16 cellular contexts compared by ENCODE assay signal in genomic region chr9:101567725-101567993, GRCh38. TPM values are rescaled to one million over a fixed set of nuclear protein-coding genes. Genes with fewer than 3 reads are reported as not detected.
DNase-seq lines count a peak whose midpoint lies in the region; ATAC-seq and TF ChIP-seq lines count a peak whose summit lies in the region.
"Had no signal": no experiment of that assay in that cellular context is flagged by ENCODE, and none has a peak within 500 bp of the region (broad histone marks: within the 10 kb centered on the region; RNA-seq: fewer than 3 reads in every experiment).

No MANE protein-coding gene starts in this region.

- TF ChIP-seq POLR2A in prostate gland (IDR thresholded peaks at IDR 0.05), result no peak

- peaks cover 57% of the 10 kb centered on the region for H3K4me1 Mint-ChIP-seq in activated T-cell treated with anti-CD3 and anti-CD28 coated beads, Interleukin-2, amount 50 U/mL, for 72 hours (ENCODE audit: low read depth)
- peaks cover 34 to 58% (median 48%) of the 10 kb centered on the region in 4 donors for H3K4me1 Mint-ChIP-seq in CD4-positive, alpha-beta memory T cell
- peaks cover 30% of the 10 kb centered on the region for H3K4me1 Mint-ChIP-seq in activated T-helper 17 cell treated with anti-CD3 and anti-CD28 coated beads, Interleukin-2, amount 50 U/mL, for 72 hours

- H3K4me3 ChIP-seq in CD4-positive, alpha-beta memory T cell (ENCODE audit: low read length in 2 of 2), result no peak overlapping the region
- no peak overlapping the region for H3K4me3 ChIP-seq in prostate gland
- H3K4me3 ChIP-seq: BLaER1 treated with 17β-estradiol and CSF1 and Interleukin-3, amounts not matched to agents 10 nM and 100 nM; HAP-1 had no signal

- TF ChIP-seq CTCF in prostate gland (IDR thresholded peaks at IDR 0.05), result no peak

- H3K36me3 Mint-ChIP-seq in activated T-cell treated with anti-CD3 and anti-CD28 coated beads, Interleukin-2, amount 50 U/mL, for 72 hours (ENCODE audit: insufficient read depth in 2 of 2), result peaks cover 3 to 10% of the 10 kb centered on the region in 2 donors
- H3K36me3 Mint-ChIP-seq in CD4-positive, alpha-beta memory T cell, result peaks cover 39 to 53% of the 10 kb centered on the region in 2 donors
- H3K36me3 Mint-ChIP-seq in activated T-helper 17 cell treated with anti-CD3 and anti-CD28 coated beads, Interleukin-2, amount 50 U/mL, for 72 hours (ENCODE audit: low read depth), result peaks cover 75% of the 10 kb centered on the region

- POLR2A ChIA-PET in CD4-positive, alpha-beta memory T cell (lab: Charles Lee; ENCODE audit: partially characterized antibody), result interaction anchor here (1.4 kb wide), 1 partner anchor 34 kb away, joined by 6 read pairs; the partner anchor contains the start of gene RNF20

- no peaks in the 10 kb centered on the region for H3K9me3 ChIP-seq in CD4-positive, alpha-beta memory T cell (ENCODE audit: control insufficient read depth in 1 of 2, low read length in 2 of 2)
- H3K9me3 ChIP-seq in prostate gland, result no peaks in the 10 kb centered on the region
- H3K9me3 ChIP-seq: BLaER1 treated with 17β-estradiol and CSF1 and Interleukin-3, amounts not matched to agents 10 nM and 100 nM; Caco-2; HAP-1 had no signal

- no peak for ATAC-seq in activated T-cell treated with anti-CD3 and anti-CD28 coated beads, Interleukin-2, amount 50 U/mL, for 72 hours (replicated peaks in 1 of 2)
- ATAC-seq in activated T-helper 17 cell treated with anti-CD3 and anti-CD28 coated beads, Interleukin-2, amount 50 U/mL, for 72 hours (replicated peaks), result no peak
- ATAC-seq in HG03565 (IDR thresholded peaks at IDR 0.05; ENCODE audit: unreplicated experiment), result no peak

- no peak overlapping the region for H3K27ac ChIP-seq in CD4-positive, alpha-beta memory T cell (ENCODE audit: low read depth, low read length)
- H3K27ac ChIP-seq in prostate gland, result peak overlapping the region in 1 of 2 donors; percentile 59
- H3K27ac ChIP-seq: BLaER1 treated with 17β-estradiol and CSF1 and Interleukin-3, amounts not matched to agents 10 nM and 100 nM had no signal

- H3K4me1 ChIP-seq in CD4-positive, alpha-beta memory T cell (ENCODE audit: insufficient read depth, low read length), result peaks cover 52% of the 10 kb centered on the region
- H3K4me1 ChIP-seq in prostate gland (replicated peaks), result no peaks in the 10 kb centered on the region

- no peaks in the 10 kb centered on the region for H3K27me3 ChIP-seq in CD4-positive, alpha-beta memory T cell (ENCODE audit: insufficient read depth, low read length)
- H3K27me3 ChIP-seq in prostate gland (replicated peaks; ENCODE audit: insufficient read depth), result no peaks in the 10 kb centered on the region
- H3K27me3 ChIP-seq: BLaER1 treated with 17β-estradiol and CSF1 and Interleukin-3, amounts not matched to agents 10 nM and 100 nM had no signal

- peak overlapping the region; percentile 61 for H3K27ac Mint-ChIP-seq in activated T-cell treated with anti-CD3 and anti-CD28 coated beads, Interleukin-2, amount 50 U/mL, for 72 hours
- H3K27ac Mint-ChIP-seq in CD4-positive, alpha-beta memory T cell, result peak overlapping the region in 6 of 7 donors; percentile 6 to 93 (median 21)
- peak overlapping the region; percentile 31 for H3K27ac Mint-ChIP-seq in activated T-helper 17 cell treated with anti-CD3 and anti-CD28 coated beads, Interleukin-2, amount 50 U/mL, for 72 hours

- CTCF ChIA-PET in CD4-positive, alpha-beta memory T cell (lab: Charles Lee; ENCODE audit: partially characterized antibody), result interaction anchor here (1.0 to 1.5 kb wide), 5 partner anchors 8 to 109 kb away, joined by 3 to 5 read pairs (median 3); no protein-coding TSS in a partner anchor

- H3K9me3 Mint-ChIP-seq in activated T-cell treated with anti-CD3 and anti-CD28 coated beads, Interleukin-2, amount 50 U/mL, for 72 hours, result no peaks in the 10 kb centered on the region
- H3K9me3 Mint-ChIP-seq in CD4-positive, alpha-beta memory T cell, result no peaks in the 10 kb centered on the region
- no peaks in the 10 kb centered on the region for H3K9me3 Mint-ChIP-seq in activated T-helper 17 cell treated with anti-CD3 and anti-CD28 coated beads, Interleukin-2, amount 50 U/mL, for 72 hours
- H3K9me3 Mint-ChIP-seq: CD8-positive, alpha-beta memory T cell had no signal

- no peak for DNase-seq in activated T-cell treated with anti-CD3 and anti-CD28 coated beads, Interleukin-2, amount 50 U/mL, for 72 hours
- DNase-seq in activated T-cell treated with anti-CD3 and anti-CD28 coated beads for 4 hours (no peak), prostate gland (ENCODE audit: low spot score) (peak; percentile 9), NCI-H1417 treated with DMSO at 0.1 percent for 48 hours (lab: John Stamatoyannopoulos, UW) (no peak), GM03348 (ENCODE audit: low spot score) (no peak)
- DNase-seq in CD4-positive, alpha-beta memory T cell, result no peak
- DNase-seq: GDM1 had no signal

- intact Hi-C loops in CD4-positive, alpha-beta memory T cell (cut with micrococcal nuclease), result no loop called here
- intact Hi-C loops in prostate gland (cut with DNase I), result no loop called here

- no peak overlapping the region for H3K4me3 Mint-ChIP-seq in activated T-cell treated with anti-CD3 and anti-CD28 coated beads, Interleukin-2, amount 50 U/mL, for 72 hours
- H3K4me3 Mint-ChIP-seq in CD4-positive, alpha-beta memory T cell, result no peak overlapping the region
- no peak overlapping the region for H3K4me3 Mint-ChIP-seq in activated T-helper 17 cell treated with anti-CD3 and anti-CD28 coated beads, Interleukin-2, amount 50 U/mL, for 72 hours
- H3K4me3 Mint-ChIP-seq: CD8-positive, alpha-beta memory T cell had no signal

- no peaks in the 10 kb centered on the region for H3K27me3 Mint-ChIP-seq in activated T-cell treated with anti-CD3 and anti-CD28 coated beads, Interleukin-2, amount 50 U/mL, for 72 hours (ENCODE audit: low read depth)
- no peaks in the 10 kb centered on the region for H3K27me3 Mint-ChIP-seq in CD4-positive, alpha-beta memory T cell
- no peaks in the 10 kb centered on the region for H3K27me3 Mint-ChIP-seq in activated T-helper 17 cell treated with anti-CD3 and anti-CD28 coated beads, Interleukin-2, amount 50 U/mL, for 72 hours
- H3K27me3 Mint-ChIP-seq: CD8-positive, alpha-beta memory T cell had no signal

- peaks cover 15% of the 10 kb centered on the region for H3K36me3 ChIP-seq in CD4-positive, alpha-beta memory T cell (ENCODE audit: insufficient read depth, low read length)
- H3K36me3 ChIP-seq in prostate gland, result peaks cover 0 to 1% of the 10 kb centered on the region in 2 donors

- WGBS in prostate gland, result 39% methylated on average over 1 of the region's 1 CpG

RNA-seq across cellular contexts. Expression of gene PPP3R2, which starts 27.1 kb away (rescaled TPM):
- total RNA-seq in activated T-cell treated with anti-CD3 and anti-CD28 coated beads, Interleukin-2, amount 50 U/mL, for 72 hours, result not detected
- total RNA-seq in CD4-positive, alpha-beta memory T cell, result not detected
- not detected for polyA plus RNA-seq in CD4-positive, alpha-beta memory T cell
- total RNA-seq in activated T-helper 17 cell treated with anti-CD3 and anti-CD28 coated beads, Interleukin-2, amount 50 U/mL, for 72 hours, result not detected
- total RNA-seq in prostate gland, result 1 to 10 TPM in 1 of 2 donors, not detected in 1; 3.3 TPM
- total RNA-seq: A172; Caco-2; CD8-positive, alpha-beta memory T cell; H1; HepG2 had no signal
- polyA plus RNA-seq: CD8-positive, alpha-beta memory T cell; H1; HepG2 had no signal

RNA-seq across cellular contexts. Expression of gene RNF20, which starts 34.0 kb away (rescaled TPM):
- 10 to 100 TPM; 37.5 to 42.8 TPM for total RNA-seq in activated T-cell treated with anti-CD3 and anti-CD28 coated beads, Interleukin-2, amount 50 U/mL, for 72 hours
- 10 to 100 TPM; 64.5 to 67.4 TPM for total RNA-seq in CD4-positive, alpha-beta memory T cell
- 10 to 100 TPM; 23.6 to 48.0 TPM for polyA plus RNA-seq in CD4-positive, alpha-beta memory T cell
- total RNA-seq in activated T-helper 17 cell treated with anti-CD3 and anti-CD28 coated beads, Interleukin-2, amount 50 U/mL, for 72 hours, result 10 to 100 TPM; 46.2 to 49.4 TPM
- total RNA-seq in prostate gland, result 10 to 100 TPM; 24.1 to 36.7 TPM
